Comparison of ENCODE assay signal across 8 cellular contexts in genomic region chr14:50116986-50117385, GRCh38. TPM values are rescaled to one million over a fixed set of nuclear protein-coding genes. Genes with fewer than 3 reads are reported as not detected.
A peak's percentile ranks its signal among the peaks of the same experiment; 100 is the strongest.
DNase-seq lines count a peak whose midpoint lies in the region; TF ChIP-seq lines count a peak whose summit lies in the region.

No MANE protein-coding gene starts in this region.

- no peaks in the 10 kb centered on the region for H3K27me3 Mint-ChIP-seq in neural crest cell (ENCODE audit: low read depth)

- H3K4me1 Mint-ChIP-seq in neural crest cell: peaks cover 26% of the 10 kb centered on the region

- H3K27me3 ChIP-seq in BLaER1 treated with 17β-estradiol and CSF1 and Interleukin-3, amounts not matched to agents 10 nM and 100 nM: no peaks in the 10 kb centered on the region

- peaks cover 19 to 36% (median 26%) of the 10 kb centered on the region in 10 experiments for H3K4me1 ChIP-seq in BLaER1 treated with 17β-estradiol and CSF1 and Interleukin-3, amounts not matched to agents 10 nM and 100 nM

- peaks cover 7% of the 10 kb centered on the region for H3K36me3 Mint-ChIP-seq in neural crest cell (ENCODE audit: low read depth)

- H3K9me3 ChIP-seq in BLaER1 treated with 17β-estradiol and CSF1 and Interleukin-3, amounts not matched to agents 10 nM and 100 nM (replicated peaks in 1 of 11): no peaks in the 10 kb centered on the region

- TF ChIP-seq CTCF in LNCaP clone FGC (IDR thresholded peaks at IDR 0.05; ENCODE audit: control insufficient read depth, extremely low read depth, insufficient read depth) (no peak), coronary artery (IDR thresholded peaks at IDR 0.05) (no peak), neural crest cell (conservative IDR thresholded peaks at IDR 0.05) (no peak)

- H3K36me3 ChIP-seq in BLaER1 treated with 17β-estradiol and CSF1 and Interleukin-3, amounts not matched to agents 10 nM and 100 nM: peaks cover 43 to 73% (median 53%) of the 10 kb centered on the region in 11 experiments

- peak overlapping the region; percentile 97 for H3K4me3 Mint-ChIP-seq in neural crest cell

- H3K27ac ChIP-seq in BLaER1 treated with 17β-estradiol and CSF1 and Interleukin-3, amounts not matched to agents 10 nM and 100 nM: peak overlapping the region; percentile 63 to 93 (median 86)
- H3K27ac ChIP-seq in coronary artery: peak overlapping the region; percentile 78 to 95

- H4K20me1 ChIP-seq in BLaER1 treated with 17β-estradiol and CSF1 and Interleukin-3, amounts not matched to agents 10 nM and 100 nM: peaks cover 0 to 30% (median 0%) of the 10 kb centered on the region in 11 experiments; a peak in 5 of 22 replicates

- peak overlapping the region; percentile 70 to 83 (median 77); a peak in 19 of 20 replicates for H3K4me3 ChIP-seq in BLaER1 treated with 17β-estradiol and CSF1 and Interleukin-3, amounts not matched to agents 10 nM and 100 nM
- H3K4me3 ChIP-seq in LNCaP clone FGC (ENCODE audit: low read depth, low read length): peak overlapping the region; percentile 79
- H3K4me3 ChIP-seq in coronary artery: peak overlapping the region; percentile 97

- peak; percentile 67 for DNase-seq in LNCaP clone FGC (ENCODE audit: low read depth)
- no peak for DNase-seq in coronary artery (ENCODE audit: low spot score)
- DNase-seq in neural crest cell (ENCODE audit: low read depth, low spot score): no peak
- DNase-seq in DMS153 treated with DMSO at 0.1 percent for 48 hours (lab: John Stamatoyannopoulos, UW; ENCODE audit: unreplicated experiment): no peak
- DNase-seq in NCI-H2196 treated with DMSO at 0.1 percent for 48 hours (lab: John Stamatoyannopoulos, UW; ENCODE audit: unreplicated experiment): no peak
- DNase-seq in activated effector memory CD4-positive, alpha-beta T cell treated with anti-CD3 and anti-CD28 coated beads, Interleukin-2, amount 50 U/mL, for 16 hours: no peak
- no peak for DNase-seq in NCI-H2029 treated with DMSO at 0.1 percent for 48 hours (lab: John Stamatoyannopoulos, UW)

- H3K9me3 Mint-ChIP-seq in neural crest cell: no peaks in the 10 kb centered on the region

- H3K27ac Mint-ChIP-seq in neural crest cell (ENCODE audit: unreplicated experiment): peak overlapping the region; percentile 99

- peak overlapping the region; percentile 61 to 87 (median 73) for H3K4me2 ChIP-seq in BLaER1 treated with 17β-estradiol and CSF1 and Interleukin-3, amounts not matched to agents 10 nM and 100 nM

- peak overlapping the region; percentile 79 to 95 (median 90) for H3K9ac ChIP-seq in BLaER1 treated with 17β-estradiol and CSF1 and Interleukin-3, amounts not matched to agents 10 nM and 100 nM

RNA-seq across cellular contexts. Expression of gene VCPKMT, which starts 0.6 kb away (rescaled TPM):
- 13.0 and 13.1 TPM in 2 replicates for total RNA-seq in neural crest cell
